In genomic region chr7:101122933-101123702, GRCh38 we compare ENCODE assay signal across 1 cellular context.
TF ChIP-seq lines count a peak whose summit lies in the region.

No MANE protein-coding gene starts in this region.

TF ChIP-seq in HepG2, 621 proteins besides CTCF, POLR2A, EP300 and RAD21 (continued from another document and continues in another):
- TF ChIP-seq ZNF619 (CRISPR knock-in tag; IDR thresholded peaks at IDR 0.05) (no peak; the same call in 1 of the 2 replicates), JDP2 (CRISPR knock-in tag; IDR thresholded peaks at IDR 0.05; ENCODE audit: borderline replicate concordance) (no peak), HNRNPL (IDR thresholded peaks at IDR 0.05; ENCODE audit: low read depth, low read length) (no peak), GATA4 (IDR thresholded peaks at IDR 0.05; ENCODE audit: borderline replicate concordance, low read depth) (no peak), ZNF34 (CRISPR knock-in tag; IDR thresholded peaks at IDR 0.05; ENCODE audit: borderline replicate concordance) (no peak), NCOA5 (CRISPR knock-in tag; IDR thresholded peaks at IDR 0.05) (no peak), ATRX (CRISPR knock-in tag; IDR thresholded peaks at IDR 0.05; ENCODE audit: borderline replicate concordance) (no peak), NR1H2 (CRISPR knock-in tag; IDR thresholded peaks at IDR 0.05; ENCODE audit: borderline replicate concordance, low read depth) (no peak), FOXA1 (IDR thresholded peaks at IDR 0.05) (no peak), FOXA1 (CRISPR knock-in tag; IDR thresholded peaks at IDR 0.05) (0 out of 2 replicates have a peak, but pooled peaks have one; percentile 31), MAF1 (CRISPR knock-in tag; IDR thresholded peaks at IDR 0.05; ENCODE audit: borderline replicate concordance) (no peak), PATZ1 (CRISPR knock-in tag; IDR thresholded peaks at IDR 0.05) (peak; percentile 77), TCF12 (IDR thresholded peaks at IDR 0.05) (no peak), TCF12 (CRISPR knock-in tag; IDR thresholded peaks at IDR 0.05) (peak; percentile 41; the same call in 1 of the 2 replicates), SIX1 (CRISPR knock-in tag; IDR thresholded peaks at IDR 0.05; ENCODE audit: borderline replicate concordance) (no peak; the same call in 1 of the 2 replicates), MATR3 (CRISPR knock-in tag; IDR thresholded peaks at IDR 0.05) (no peak), AGO1 (IDR thresholded peaks at IDR 0.05; ENCODE audit: low read depth, low read length, poor library complexity, severe bottlenecking) (no peak), MXD4 (CRISPR knock-in tag; IDR thresholded peaks at IDR 0.05) (no peak), ZNF563 (CRISPR knock-in tag; IDR thresholded peaks at IDR 0.05) (no peak), ZBTB43 (CRISPR knock-in tag; conservative IDR thresholded peaks at IDR 0.05) (peak; percentile 69; the same call in 1 of the 2 replicates), MNT (IDR thresholded peaks at IDR 0.05) (no peak), KLF11 (CRISPR knock-in tag; IDR thresholded peaks at IDR 0.05) (no peak), ZNF335 (CRISPR knock-in tag; IDR thresholded peaks at IDR 0.05) (no peak), MEIS2 (CRISPR knock-in tag; IDR thresholded peaks at IDR 0.05) (no peak), MAZ (IDR thresholded peaks at IDR 0.05; ENCODE audit: borderline replicate concordance, low read depth, low read length) (no peak), MAZ (CRISPR knock-in tag; IDR thresholded peaks at IDR 0.05; ENCODE audit: low read depth) (no peak; the same call in 1 of the 2 replicates), TCF7 (IDR thresholded peaks at IDR 0.05; ENCODE audit: low read depth) (no peak)
- TF ChIP-seq, protein P1, sequence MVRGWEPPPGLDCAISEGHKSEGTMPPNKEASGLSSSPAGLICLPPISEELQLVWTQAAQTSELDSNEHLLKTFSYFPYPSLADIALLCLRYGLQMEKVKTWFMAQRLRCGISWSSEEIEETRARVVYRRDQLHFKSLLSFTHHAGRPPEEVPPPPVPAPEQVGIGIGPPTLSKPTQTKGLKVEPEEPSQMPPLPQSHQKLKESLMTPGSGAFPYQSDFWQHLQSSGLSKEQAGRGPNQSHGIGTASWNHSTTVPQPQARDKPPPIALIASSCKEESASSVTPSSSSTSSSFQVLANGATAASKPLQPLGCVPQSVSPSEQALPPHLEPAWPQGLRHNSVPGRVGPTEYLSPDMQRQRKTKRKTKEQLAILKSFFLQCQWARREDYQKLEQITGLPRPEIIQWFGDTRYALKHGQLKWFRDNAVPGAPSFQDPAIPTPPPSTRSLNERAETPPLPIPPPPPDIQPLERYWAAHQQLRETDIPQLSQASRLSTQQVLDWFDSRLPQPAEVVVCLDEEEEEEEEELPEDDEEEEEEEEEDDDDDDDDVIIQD (CRISPR knock-in tag; IDR thresholded peaks at IDR 0.05; ENCODE audit: low read depth) = no peak
- TF ChIP-seq, protein P2, sequence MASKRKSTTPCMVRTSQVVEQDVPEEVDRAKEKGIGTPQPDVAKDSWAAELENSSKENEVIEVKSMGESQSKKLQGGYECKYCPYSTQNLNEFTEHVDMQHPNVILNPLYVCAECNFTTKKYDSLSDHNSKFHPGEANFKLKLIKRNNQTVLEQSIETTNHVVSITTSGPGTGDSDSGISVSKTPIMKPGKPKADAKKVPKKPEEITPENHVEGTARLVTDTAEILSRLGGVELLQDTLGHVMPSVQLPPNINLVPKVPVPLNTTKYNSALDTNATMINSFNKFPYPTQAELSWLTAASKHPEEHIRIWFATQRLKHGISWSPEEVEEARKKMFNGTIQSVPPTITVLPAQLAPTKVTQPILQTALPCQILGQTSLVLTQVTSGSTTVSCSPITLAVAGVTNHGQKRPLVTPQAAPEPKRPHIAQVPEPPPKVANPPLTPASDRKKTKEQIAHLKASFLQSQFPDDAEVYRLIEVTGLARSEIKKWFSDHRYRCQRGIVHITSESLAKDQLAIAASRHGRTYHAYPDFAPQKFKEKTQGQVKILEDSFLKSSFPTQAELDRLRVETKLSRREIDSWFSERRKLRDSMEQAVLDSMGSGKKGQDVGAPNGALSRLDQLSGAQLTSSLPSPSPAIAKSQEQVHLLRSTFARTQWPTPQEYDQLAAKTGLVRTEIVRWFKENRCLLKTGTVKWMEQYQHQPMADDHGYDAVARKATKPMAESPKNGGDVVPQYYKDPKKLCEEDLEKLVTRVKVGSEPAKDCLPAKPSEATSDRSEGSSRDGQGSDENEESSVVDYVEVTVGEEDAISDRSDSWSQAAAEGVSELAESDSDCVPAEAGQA (IDR thresholded peaks at IDR 0.05; ENCODE audit: low read depth) = no peak
- TF ChIP-seq, protein P2 (CRISPR knock-in tag; IDR thresholded peaks at IDR 0.05; ENCODE audit: borderline replicate concordance) = no peak; the same call in 1 of the 2 replicates
- TF ChIP-seq, protein P3, sequence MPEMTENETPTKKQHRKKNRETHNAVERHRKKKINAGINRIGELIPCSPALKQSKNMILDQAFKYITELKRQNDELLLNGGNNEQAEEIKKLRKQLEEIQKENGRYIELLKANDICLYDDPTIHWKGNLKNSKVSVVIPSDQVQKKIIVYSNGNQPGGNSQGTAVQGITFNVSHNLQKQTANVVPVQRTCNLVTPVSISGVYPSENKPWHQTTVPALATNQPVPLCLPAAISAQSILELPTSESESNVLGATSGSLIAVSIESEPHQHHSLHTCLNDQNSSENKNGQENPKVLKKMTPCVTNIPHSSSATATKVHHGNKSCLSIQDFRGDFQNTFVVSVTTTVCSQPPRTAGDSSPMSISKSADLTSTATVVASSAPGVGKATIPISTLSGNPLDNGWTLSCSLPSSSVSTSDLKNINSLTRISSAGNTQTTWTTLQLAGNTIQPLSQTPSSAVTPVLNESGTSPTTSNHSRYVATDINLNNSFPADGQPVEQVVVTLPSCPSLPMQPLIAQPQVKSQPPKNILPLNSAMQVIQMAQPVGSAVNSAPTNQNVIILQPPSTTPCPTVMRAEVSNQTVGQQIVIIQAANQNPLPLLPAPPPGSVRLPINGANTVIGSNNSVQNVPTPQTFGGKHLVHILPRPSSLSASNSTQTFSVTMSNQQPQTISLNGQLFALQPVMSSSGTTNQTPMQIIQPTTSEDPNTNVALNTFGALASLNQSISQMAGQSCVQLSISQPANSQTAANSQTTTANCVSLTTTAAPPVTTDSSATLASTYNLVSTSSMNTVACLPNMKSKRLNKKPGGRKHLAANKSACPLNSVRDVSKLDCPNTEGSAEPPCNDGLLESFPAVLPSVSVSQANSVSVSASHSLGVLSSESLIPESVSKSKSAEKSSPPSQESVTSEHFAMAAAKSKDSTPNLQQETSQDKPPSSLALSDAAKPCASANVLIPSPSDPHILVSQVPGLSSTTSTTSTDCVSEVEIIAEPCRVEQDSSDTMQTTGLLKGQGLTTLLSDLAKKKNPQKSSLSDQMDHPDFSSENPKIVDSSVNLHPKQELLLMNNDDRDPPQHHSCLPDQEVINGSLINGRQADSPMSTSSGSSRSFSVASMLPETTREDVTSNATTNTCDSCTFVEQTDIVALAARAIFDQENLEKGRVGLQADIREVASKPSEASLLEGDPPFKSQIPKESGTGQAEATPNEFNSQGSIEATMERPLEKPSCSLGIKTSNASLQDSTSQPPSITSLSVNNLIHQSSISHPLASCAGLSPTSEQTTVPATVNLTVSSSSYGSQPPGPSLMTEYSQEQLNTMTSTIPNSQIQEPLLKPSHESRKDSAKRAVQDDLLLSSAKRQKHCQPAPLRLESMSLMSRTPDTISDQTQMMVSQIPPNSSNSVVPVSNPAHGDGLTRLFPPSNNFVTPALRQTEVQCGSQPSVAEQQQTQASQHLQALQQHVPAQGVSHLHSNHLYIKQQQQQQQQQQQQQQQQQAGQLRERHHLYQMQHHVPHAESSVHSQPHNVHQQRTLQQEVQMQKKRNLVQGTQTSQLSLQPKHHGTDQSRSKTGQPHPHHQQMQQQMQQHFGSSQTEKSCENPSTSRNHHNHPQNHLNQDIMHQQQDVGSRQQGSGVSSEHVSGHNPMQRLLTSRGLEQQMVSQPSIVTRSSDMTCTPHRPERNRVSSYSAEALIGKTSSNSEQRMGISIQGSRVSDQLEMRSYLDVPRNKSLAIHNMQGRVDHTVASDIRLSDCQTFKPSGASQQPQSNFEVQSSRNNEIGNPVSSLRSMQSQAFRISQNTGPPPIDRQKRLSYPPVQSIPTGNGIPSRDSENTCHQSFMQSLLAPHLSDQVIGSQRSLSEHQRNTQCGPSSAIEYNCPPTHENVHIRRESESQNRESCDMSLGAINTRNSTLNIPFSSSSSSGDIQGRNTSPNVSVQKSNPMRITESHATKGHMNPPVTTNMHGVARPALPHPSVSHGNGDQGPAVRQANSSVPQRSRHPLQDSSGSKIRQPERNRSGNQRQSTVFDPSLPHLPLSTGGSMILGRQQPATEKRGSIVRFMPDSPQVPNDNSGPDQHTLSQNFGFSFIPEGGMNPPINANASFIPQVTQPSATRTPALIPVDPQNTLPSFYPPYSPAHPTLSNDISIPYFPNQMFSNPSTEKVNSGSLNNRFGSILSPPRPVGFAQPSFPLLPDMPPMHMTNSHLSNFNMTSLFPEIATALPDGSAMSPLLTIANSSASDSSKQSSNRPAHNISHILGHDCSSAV (CRISPR knock-in tag; IDR thresholded peaks at IDR 0.05; ENCODE audit: borderline replicate concordance) = no peak
- TF ChIP-seq, protein P4, sequence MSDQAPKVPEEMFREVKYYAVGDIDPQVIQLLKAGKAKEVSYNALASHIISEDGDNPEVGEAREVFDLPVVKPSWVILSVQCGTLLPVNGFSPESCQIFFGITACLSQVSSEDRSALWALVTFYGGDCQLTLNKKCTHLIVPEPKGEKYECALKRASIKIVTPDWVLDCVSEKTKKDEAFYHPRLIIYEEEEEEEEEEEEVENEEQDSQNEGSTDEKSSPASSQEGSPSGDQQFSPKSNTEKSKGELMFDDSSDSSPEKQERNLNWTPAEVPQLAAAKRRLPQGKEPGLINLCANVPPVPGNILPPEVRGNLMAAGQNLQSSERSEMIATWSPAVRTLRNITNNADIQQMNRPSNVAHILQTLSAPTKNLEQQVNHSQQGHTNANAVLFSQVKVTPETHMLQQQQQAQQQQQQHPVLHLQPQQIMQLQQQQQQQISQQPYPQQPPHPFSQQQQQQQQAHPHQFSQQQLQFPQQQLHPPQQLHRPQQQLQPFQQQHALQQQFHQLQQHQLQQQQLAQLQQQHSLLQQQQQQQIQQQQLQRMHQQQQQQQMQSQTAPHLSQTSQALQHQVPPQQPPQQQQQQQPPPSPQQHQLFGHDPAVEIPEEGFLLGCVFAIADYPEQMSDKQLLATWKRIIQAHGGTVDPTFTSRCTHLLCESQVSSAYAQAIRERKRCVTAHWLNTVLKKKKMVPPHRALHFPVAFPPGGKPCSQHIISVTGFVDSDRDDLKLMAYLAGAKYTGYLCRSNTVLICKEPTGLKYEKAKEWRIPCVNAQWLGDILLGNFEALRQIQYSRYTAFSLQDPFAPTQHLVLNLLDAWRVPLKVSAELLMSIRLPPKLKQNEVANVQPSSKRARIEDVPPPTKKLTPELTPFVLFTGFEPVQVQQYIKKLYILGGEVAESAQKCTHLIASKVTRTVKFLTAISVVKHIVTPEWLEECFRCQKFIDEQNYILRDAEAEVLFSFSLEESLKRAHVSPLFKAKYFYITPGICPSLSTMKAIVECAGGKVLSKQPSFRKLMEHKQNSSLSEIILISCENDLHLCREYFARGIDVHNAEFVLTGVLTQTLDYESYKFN (CRISPR knock-in tag; conservative IDR thresholded peaks at IDR 0.05) = peak; percentile 58
- TF ChIP-seq, protein P5, sequence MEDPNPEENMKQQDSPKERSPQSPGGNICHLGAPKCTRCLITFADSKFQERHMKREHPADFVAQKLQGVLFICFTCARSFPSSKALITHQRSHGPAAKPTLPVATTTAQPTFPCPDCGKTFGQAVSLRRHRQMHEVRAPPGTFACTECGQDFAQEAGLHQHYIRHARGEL (CRISPR knock-in tag; IDR thresholded peaks at IDR 0.05) = no peak
